In genomic region chr14:22656945-22657711, GRCh38 we compare ENCODE assay signal across 1 cellular context.
TF ChIP-seq lines count a peak whose summit lies in the region.

No MANE protein-coding gene starts in this region.

TF ChIP-seq in GM23338, 12 proteins besides CTCF, POLR2A, EP300 and RAD21 (continued from another document):
- TF ChIP-seq EZH2 (IDR thresholded peaks at IDR 0.05; ENCODE audit: low read depth, unreplicated experiment) (no peak), CREB1 (CRISPR knock-in tag; IDR thresholded peaks at IDR 0.05; ENCODE audit: low read depth) (no peak), ETS1 (IDR thresholded peaks at IDR 0.05) (no peak), ZNF462 (CRISPR knock-in tag; IDR thresholded peaks at IDR 0.05) (no peak), NANOG (IDR thresholded peaks at IDR 0.05; ENCODE audit: borderline replicate concordance) (no peak), ZNF331 (CRISPR knock-in tag; IDR thresholded peaks at IDR 0.05; ENCODE audit: low read depth) (no peak), REST (IDR thresholded peaks at IDR 0.05; ENCODE audit: unreplicated experiment) (no peak), JUNB (IDR thresholded peaks at IDR 0.05; ENCODE audit: unreplicated experiment) (no peak), EZH2phosphoT487 (IDR thresholded peaks at IDR 0.05; ENCODE audit: unreplicated experiment) (no peak), ZNF114 (CRISPR knock-in tag; IDR thresholded peaks at IDR 0.05) (no peak)
